ENCODE assay signal across 8 cellular contexts in genomic region chr18:45910405-45911023, GRCh38. TPM values are rescaled to one million over a fixed set of nuclear protein-coding genes. Genes with fewer than 3 reads are reported as not detected.
DNase-seq lines count a peak whose midpoint lies in the region; ATAC-seq, FAIRE-seq and TF ChIP-seq lines count a peak whose summit lies in the region.

No MANE protein-coding gene starts in this region.

- DNase-seq in DND-41 (peak; percentile 59), H54 (ENCODE audit: insufficient read length, low spot score) (peak; percentile 19), NCI-H2029 (lab: John Stamatoyannopoulos, UW) (peak; percentile 12), coronary artery (ENCODE audit: low spot score) (no peak), mucosa of gallbladder (ENCODE audit: low spot score) (peak; percentile 31)
- peak; percentile 61 to 64 for DNase-seq in activated CD4-positive, alpha-beta T cell treated with anti-CD3 and anti-CD28 coated beads for 4 hours
- DNase-seq in stimulated activated CD8-positive, alpha-beta memory T cell treated with anti-CD3 and anti-CD28 coated beads, Interleukin-7, amount 100 ng/mL, for 24 hours (ENCODE audit: low read depth): peak; percentile 37

- H3K4me3 ChIP-seq in DND-41 (ENCODE audit: low read depth in 1 of 2, low read length in 2 of 2): no peak overlapping the region
- H3K4me3 ChIP-seq in coronary artery: no peak overlapping the region

- H3K4me1 ChIP-seq in DND-41 (ENCODE audit: insufficient read depth, low read length): no peaks in the 10 kb centered on the region

- no peaks in the 10 kb centered on the region for H4K20me1 ChIP-seq in DND-41 (ENCODE audit: insufficient read depth, low read length)

- no peak for TF ChIP-seq POLR2A in H54 (IDR thresholded peaks at IDR 0.05; ENCODE audit: low read depth, low read length)

- H3K9ac ChIP-seq in DND-41 (ENCODE audit: low read depth, low read length): no peak overlapping the region

- no peaks in the 10 kb centered on the region for H3K27me3 ChIP-seq in DND-41 (ENCODE audit: insufficient read depth, low read length, poor library complexity)

- FAIRE-seq in H54 (lab: Jason Lieb, UNC): no peak

- TF ChIP-seq CTCF in DND-41 (IDR thresholded peaks at IDR 0.05; ENCODE audit: borderline replicate concordance, extremely low read depth, low read length, poor library complexity, severe bottlenecking) (peak; percentile 91), coronary artery (IDR thresholded peaks at IDR 0.05) (peak; percentile 56)

- H3K36me3 ChIP-seq in DND-41 (ENCODE audit: insufficient read depth, low read length): peaks cover 77% of the 10 kb centered on the region

- no peak overlapping the region for H3K4me2 ChIP-seq in DND-41 (ENCODE audit: insufficient read depth, low read length)

- ATAC-seq in DND-41 (ENCODE audit: insufficient read depth, low read depth) (peak; percentile 89), HG03095 (IDR thresholded peaks at IDR 0.05; ENCODE audit: unreplicated experiment) (no peak)

- H3K9me3 ChIP-seq in DND-41 (ENCODE audit: insufficient read depth, low read length, severe bottlenecking): no peaks in the 10 kb centered on the region

- no peaks in the 10 kb centered on the region for H3K79me2 ChIP-seq in DND-41 (ENCODE audit: insufficient read depth, low read length)

- no peak overlapping the region for H3K27ac ChIP-seq in DND-41 (ENCODE audit: low read length)
- no peak overlapping the region for H3K27ac ChIP-seq in coronary artery

- H2AFZ ChIP-seq in DND-41 (ENCODE audit: low read depth, low read length): no peak overlapping the region

RNA-seq across cellular contexts. Expression of gene EPG5, which starts 56.6 kb away (rescaled TPM):
- 25.7 TPM for total RNA-seq in mucosa of gallbladder
